In the genomic region with DNA sequence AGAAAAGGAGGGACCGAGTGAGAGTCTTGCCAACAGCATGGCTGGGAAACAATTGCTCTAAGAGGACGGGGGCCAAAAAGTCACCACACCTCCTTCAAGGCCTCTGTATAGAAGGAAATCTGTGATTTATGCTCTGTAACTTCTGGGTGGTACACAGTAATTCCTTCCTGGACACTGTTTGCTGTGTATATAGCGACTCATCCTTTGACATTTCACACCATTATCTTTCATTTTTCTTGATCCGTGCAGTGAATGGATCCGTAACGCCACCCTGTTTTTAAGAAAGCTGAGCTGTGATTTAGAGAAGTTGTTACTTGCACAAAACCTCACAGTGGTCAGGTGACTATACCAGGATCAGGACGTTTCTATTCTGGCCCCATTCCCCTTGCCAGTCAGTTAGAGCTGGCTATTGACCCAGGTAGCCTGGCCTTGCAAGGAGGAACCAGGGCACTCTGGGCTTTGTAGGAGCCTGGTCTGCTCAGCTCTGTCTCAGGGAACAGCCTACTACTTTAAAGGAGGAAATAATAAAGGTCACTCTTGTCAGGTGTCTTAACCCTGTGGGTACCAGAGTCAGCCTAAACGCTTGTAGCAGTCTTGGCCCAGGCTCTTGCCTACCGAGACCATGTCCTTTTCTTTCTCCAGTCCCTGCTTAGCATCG, we compare ENCODE assay signal across 1 cellular context.
A peak's percentile ranks its signal among the peaks of the same experiment; 100 is the strongest.
TF ChIP-seq lines count a peak whose summit lies in the region.

No MANE protein-coding gene starts in this region.

TF ChIP-seq in HepG2, 621 proteins besides CTCF, POLR2A, EP300 and RAD21 (continued from another document):
- TF ChIP-seq, protein P1, sequence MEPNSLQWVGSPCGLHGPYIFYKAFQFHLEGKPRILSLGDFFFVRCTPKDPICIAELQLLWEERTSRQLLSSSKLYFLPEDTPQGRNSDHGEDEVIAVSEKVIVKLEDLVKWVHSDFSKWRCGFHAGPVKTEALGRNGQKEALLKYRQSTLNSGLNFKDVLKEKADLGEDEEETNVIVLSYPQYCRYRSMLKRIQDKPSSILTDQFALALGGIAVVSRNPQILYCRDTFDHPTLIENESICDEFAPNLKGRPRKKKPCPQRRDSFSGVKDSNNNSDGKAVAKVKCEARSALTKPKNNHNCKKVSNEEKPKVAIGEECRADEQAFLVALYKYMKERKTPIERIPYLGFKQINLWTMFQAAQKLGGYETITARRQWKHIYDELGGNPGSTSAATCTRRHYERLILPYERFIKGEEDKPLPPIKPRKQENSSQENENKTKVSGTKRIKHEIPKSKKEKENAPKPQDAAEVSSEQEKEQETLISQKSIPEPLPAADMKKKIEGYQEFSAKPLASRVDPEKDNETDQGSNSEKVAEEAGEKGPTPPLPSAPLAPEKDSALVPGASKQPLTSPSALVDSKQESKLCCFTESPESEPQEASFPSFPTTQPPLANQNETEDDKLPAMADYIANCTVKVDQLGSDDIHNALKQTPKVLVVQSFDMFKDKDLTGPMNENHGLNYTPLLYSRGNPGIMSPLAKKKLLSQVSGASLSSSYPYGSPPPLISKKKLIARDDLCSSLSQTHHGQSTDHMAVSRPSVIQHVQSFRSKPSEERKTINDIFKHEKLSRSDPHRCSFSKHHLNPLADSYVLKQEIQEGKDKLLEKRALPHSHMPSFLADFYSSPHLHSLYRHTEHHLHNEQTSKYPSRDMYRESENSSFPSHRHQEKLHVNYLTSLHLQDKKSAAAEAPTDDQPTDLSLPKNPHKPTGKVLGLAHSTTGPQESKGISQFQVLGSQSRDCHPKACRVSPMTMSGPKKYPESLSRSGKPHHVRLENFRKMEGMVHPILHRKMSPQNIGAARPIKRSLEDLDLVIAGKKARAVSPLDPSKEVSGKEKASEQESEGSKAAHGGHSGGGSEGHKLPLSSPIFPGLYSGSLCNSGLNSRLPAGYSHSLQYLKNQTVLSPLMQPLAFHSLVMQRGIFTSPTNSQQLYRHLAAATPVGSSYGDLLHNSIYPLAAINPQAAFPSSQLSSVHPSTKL (CRISPR knock-in tag; IDR thresholded peaks at IDR 0.05) = peak; percentile 48; the same call in 1 of the 2 replicates
- TF ChIP-seq RXRB (CRISPR knock-in tag; IDR thresholded peaks at IDR 0.05; ENCODE audit: borderline replicate concordance) (peak; percentile 26; the same call in 1 of the 2 replicates), FOXA1 (IDR thresholded peaks at IDR 0.05) (no peak), FOXA1 (CRISPR knock-in tag; IDR thresholded peaks at IDR 0.05) (peak; percentile 43; the same call in 1 of the 2 replicates), GFI1 (CRISPR knock-in tag; IDR thresholded peaks at IDR 0.05; ENCODE audit: borderline replicate concordance) (peak; percentile 81)
